Comparison of ENCODE assay signal across 9 cellular contexts in genomic region chr18:63940008-63940407, GRCh38. TPM values are rescaled to one million over a fixed set of nuclear protein-coding genes. Genes with fewer than 3 reads are reported as not detected.
"Had no signal": no experiment of that assay in that cellular context is flagged by ENCODE, and none has a peak within 500 bp of the region (broad histone marks: within the 10 kb centered on the region; RNA-seq: fewer than 3 reads in every experiment).

No MANE protein-coding gene starts in this region.

- ATAC-seq: K562 had no signal

- H3K4me1 Mint-ChIP-seq: H9 had no signal

- DNase-seq: GOT3, HCEC 1CT, IMR-90, KG1 had no signal

- H3K4me3 Mint-ChIP-seq: H9 had no signal

- H3K27ac Mint-ChIP-seq: H9 had no signal

- H3K4me3 ChIP-seq: K562 had no signal

- FAIRE-seq: H54, K562 had no signal

- H3K27ac ChIP-seq: HL-60 had no signal

- H3K9me3 Mint-ChIP-seq: H9 had no signal

RNA-seq across cellular contexts. Expression of gene HMSD, which starts 9.1 kb away (rescaled TPM):
- total RNA-seq: HT1080 had no signal

RNA-seq across cellular contexts. Expression of gene SERPINB10, which starts 32.2 kb away (rescaled TPM):
- total RNA-seq: H9, HT1080, IMR-90, K562 had no signal
- polyA plus RNA-seq: IMR-90, K562 had no signal

RNA-seq across cellular contexts. Expression of gene SERPINB2, which starts 52.5 kb away (rescaled TPM):
- total RNA-seq: H9 had no signal
